Comparison of ENCODE assay signal across 9 cellular contexts in the genomic region with DNA sequence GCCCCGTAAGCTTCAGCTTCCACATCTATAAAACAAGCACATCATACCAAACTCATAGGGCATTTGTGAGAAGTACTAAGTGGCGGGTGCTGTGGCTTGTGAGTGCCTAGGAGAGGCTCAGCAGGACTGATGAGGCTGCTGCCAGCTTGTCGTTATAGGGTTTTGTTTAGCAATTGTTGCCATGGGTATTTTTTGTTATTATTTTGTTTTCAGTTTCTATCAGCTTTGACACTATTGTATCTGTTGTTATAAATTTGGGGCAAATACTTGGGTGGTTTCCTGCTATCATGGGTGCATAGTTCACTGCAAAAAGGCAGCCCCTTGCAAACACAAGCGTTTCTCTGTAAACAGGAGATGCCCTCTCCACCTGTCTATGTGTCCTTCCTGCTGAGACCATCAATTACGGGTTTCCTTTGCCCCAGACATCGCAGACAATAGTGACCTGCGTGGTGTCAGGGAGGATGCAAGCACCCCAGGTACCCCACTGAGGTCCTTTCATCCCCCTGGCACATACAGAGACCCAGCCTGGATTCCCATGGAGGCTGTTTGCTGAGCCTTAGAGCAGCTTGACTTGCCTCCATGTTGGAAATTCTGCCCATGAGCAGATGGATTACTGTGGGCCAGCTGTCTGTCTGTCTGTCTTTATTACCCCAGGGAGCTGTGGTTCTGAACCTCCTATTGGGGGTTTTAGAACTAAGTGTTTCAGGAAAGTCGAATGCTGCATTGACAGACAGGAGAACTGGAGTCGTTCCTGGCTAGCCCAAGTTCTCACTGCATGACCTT. TPM values are rescaled to one million over a fixed set of nuclear protein-coding genes. Genes with fewer than 3 reads are reported as not detected.
DNase-seq lines count a peak whose midpoint lies in the region; ATAC-seq and TF ChIP-seq lines count a peak whose summit lies in the region.
"Had no signal": no experiment of that assay in that cellular context is flagged by ENCODE, and none has a peak within 500 bp of the region (broad histone marks: within the 10 kb centered on the region; RNA-seq: fewer than 3 reads in every experiment).

No MANE protein-coding gene starts in this region.

- peak in 8 of 10 experiments; percentile 35 to 85 (median 56) for DNase-seq in CD4-positive, alpha-beta T cell
- DNase-seq in T-helper 17 cell = peak; percentile 57 to 71 (median 71)
- no peak for DNase-seq in endodermal cell
- no peak for DNase-seq in cerebellar cortex (ENCODE audit: low spot score)
- DNase-seq: midbrain had no signal

- H3K27me3 Mint-ChIP-seq in CD4-positive, alpha-beta T cell = no peaks in the 10 kb centered on the region
- H3K27me3 Mint-ChIP-seq in T-helper 17 cell (no peaks in the 10 kb centered on the region), endodermal cell (ENCODE audit: insufficient read depth) (no peaks in the 10 kb centered on the region)

- peak; percentile 67 for ATAC-seq in CD4-positive, alpha-beta T cell (ENCODE audit: poor library complexity)
- ATAC-seq in T-helper 17 cell (peak; percentile 76), GM21526 (IDR thresholded peaks at IDR 0.05; ENCODE audit: low FRiP score, unreplicated experiment) (no peak), HG03139 (IDR thresholded peaks at IDR 0.05; ENCODE audit: unreplicated experiment) (no peak), GM19452 (IDR thresholded peaks at IDR 0.05; ENCODE audit: unreplicated experiment) (no peak)

- peak overlapping the region; percentile 97 for H3K27ac ChIP-seq in CD4-positive, alpha-beta T cell (ENCODE audit: low read depth, low read length)
- H3K27ac ChIP-seq in KOPT-K1 (ENCODE audit: low read depth, low read length, poor library complexity, severe bottlenecking) (peak overlapping the region; percentile 88), endodermal cell (ENCODE audit: low read depth, low read length) (peak overlapping the region; percentile 21)

- no peak for TF ChIP-seq CTCF in CD4-positive, alpha-beta T cell (IDR thresholded peaks at IDR 0.05)
- TF ChIP-seq CTCF in endodermal cell (conservative IDR thresholded peaks at IDR 0.05) = no peak

- H3K9me3 ChIP-seq in CD4-positive, alpha-beta T cell (ENCODE audit: control insufficient read depth, low read length) = no peaks in the 10 kb centered on the region
- H3K9me3 ChIP-seq in KOPT-K1 (ENCODE audit: insufficient read depth, low read length, poor library complexity, severe bottlenecking) (no peaks in the 10 kb centered on the region), T-helper 17 cell (ENCODE audit: control insufficient read depth, low read length, poor library complexity, severe bottlenecking) (no peaks in the 10 kb centered on the region), endodermal cell (ENCODE audit: control insufficient read depth, low read length) (no peaks in the 10 kb centered on the region)

- WGBS in endodermal cell (ENCODE audit: insufficient coverage in 1 of 2, insufficient read length in 1 of 2), 2 experiments = 51 to 67% methylated on average over 5 to 9 of the region's 9 CpGs

- CTCF ChIA-PET in CD4-positive, alpha-beta T cell (lab: Charles Lee) = interaction anchor here (1.2 to 10.5 kb wide), 5 partner anchors 8 to 63 kb away, joined by 3 to 101 read pairs (median 7); no protein-coding TSS in a partner anchor

- H3K36me3 Mint-ChIP-seq in CD4-positive, alpha-beta T cell (ENCODE audit: low read depth) = peaks cover 5% of the 10 kb centered on the region
- peaks cover 3% of the 10 kb centered on the region for H3K36me3 Mint-ChIP-seq in T-helper 17 cell (ENCODE audit: low read depth)
- no peaks in the 10 kb centered on the region for H3K36me3 Mint-ChIP-seq in endodermal cell (ENCODE audit: low read depth)

- no peak overlapping the region for H3K4me3 ChIP-seq in endodermal cell (ENCODE audit: low read length)

- no peaks in the 10 kb centered on the region for H3K9me3 Mint-ChIP-seq in CD4-positive, alpha-beta T cell
- no peaks in the 10 kb centered on the region for H3K9me3 Mint-ChIP-seq in endodermal cell

- intact Hi-C loops in CD4-positive, alpha-beta T cell (cut with DNase I, micrococcal nuclease) = loop anchor here in 1 of 2 experiments (1.0 to 5.0 kb wide), 4 partner anchors 14 to 64 kb away; no protein-coding TSS in a partner anchor

- H3K27ac Mint-ChIP-seq in CD4-positive, alpha-beta T cell = peak overlapping the region; percentile 97
- H3K27ac Mint-ChIP-seq in T-helper 17 cell (peak overlapping the region; percentile 100), endodermal cell (no peak overlapping the region)

- POLR2A ChIA-PET in CD4-positive, alpha-beta T cell (lab: Charles Lee) = interaction anchor here (0.8 to 10.6 kb wide), 11 partner anchors 8 to 316 kb away, joined by 3 to 330 read pairs (median 6); partner anchors contain the start of genes CMTR1 and ZFAND3

- H3K27me3 ChIP-seq in CD4-positive, alpha-beta T cell (ENCODE audit: control insufficient read depth, insufficient read depth, low read length) = no peaks in the 10 kb centered on the region
- H3K27me3 ChIP-seq in endodermal cell (ENCODE audit: control insufficient read depth, insufficient read depth, low read length, poor library complexity, severe bottlenecking) = no peaks in the 10 kb centered on the region

- H3K4me1 Mint-ChIP-seq in CD4-positive, alpha-beta T cell (ENCODE audit: low read depth) = peaks cover 85% of the 10 kb centered on the region
- H3K4me1 Mint-ChIP-seq in T-helper 17 cell (peaks cover 67% of the 10 kb centered on the region), endodermal cell (peaks cover 8% of the 10 kb centered on the region)

- H3K9ac ChIP-seq in endodermal cell (ENCODE audit: extremely low read depth, low read length, poor library complexity, severe bottlenecking) = no peak overlapping the region

- no peaks in the 10 kb centered on the region for H3K36me3 ChIP-seq in KOPT-K1 (ENCODE audit: insufficient read depth, low read length)
- no peaks in the 10 kb centered on the region for H3K36me3 ChIP-seq in endodermal cell (ENCODE audit: control insufficient read depth, insufficient read depth, low read length)

- H3K4me1 ChIP-seq in endodermal cell (ENCODE audit: control insufficient read depth, insufficient read depth, low read length) = peaks cover under 1% of the 10 kb centered on the region

- H3K4me3 Mint-ChIP-seq in CD4-positive, alpha-beta T cell = peak overlapping the region; percentile 75
- H3K4me3 Mint-ChIP-seq in T-helper 17 cell = peak overlapping the region; percentile 88
- no peak overlapping the region for H3K4me3 Mint-ChIP-seq in endodermal cell

RNA-seq across cellular contexts. Expression of gene CCDC167, which starts 3.2 kb away (rescaled TPM):
- total RNA-seq in CD4-positive, alpha-beta T cell = 1 to 10 TPM; 7.3 to 8.0 TPM
- 10 to 100 TPM; 29.6 to 43.7 TPM for total RNA-seq in T-helper 17 cell
- total RNA-seq in endodermal cell = 10 to 100 TPM; 60.4 to 66.1 TPM
- 65.2 TPM for polyA plus RNA-seq in endodermal cell (2013, experiment 1 of 2)
- polyA plus RNA-seq in endodermal cell (2013, experiment 2 of 2) = 71.0 TPM

Comparison
In these comparisons a context has a peak if more than half of its experiments do, and no peak if none do; other contexts are left out.
1. ATAC-seq: peak in CD4-positive, alpha-beta T cell (single experiment) and T-helper 17 cell (single experiment); none in GM21526 (single experiment), HG03139 (single experiment) and GM19452 (single experiment).
2. DNase-seq: peak in CD4-positive, alpha-beta T cell (8 of 10) and T-helper 17 cell (3 of 3); none in endodermal cell (single experiment) and cerebellar cortex (single experiment).
3. H3K27ac ChIP-seq: peak in every context shown above with its lines; median percentile 97 in CD4-positive, alpha-beta T cell; 88 in KOPT-K1; 21 in endodermal cell.